In the genomic region with DNA sequence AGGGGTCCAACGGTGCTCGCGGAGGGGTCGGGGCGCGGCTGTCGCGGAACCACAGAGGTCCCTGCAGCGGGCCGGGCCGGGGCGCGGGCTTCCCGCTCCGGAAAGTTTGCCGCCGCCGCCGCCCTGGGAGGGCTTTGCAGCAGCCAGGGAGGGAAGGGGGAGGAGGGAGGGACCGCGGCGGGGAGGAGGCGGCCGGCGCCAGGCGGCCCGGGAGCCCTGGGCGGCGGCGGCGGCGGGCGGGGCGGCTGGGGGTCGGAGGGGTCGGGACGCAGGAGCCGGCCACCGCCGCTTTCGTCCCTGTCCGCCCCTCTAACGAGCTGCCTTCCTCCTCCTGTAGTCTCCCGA, we compare ENCODE assay signal across 8 cellular contexts. TPM values are rescaled to one million over a fixed set of nuclear protein-coding genes. Genes with fewer than 3 reads are reported as not detected.
DNase-seq lines count a peak whose midpoint lies in the region; ATAC-seq and TF ChIP-seq lines count a peak whose summit lies in the region.

No MANE protein-coding gene starts in this region.

- H4K20me1 ChIP-seq in BLaER1 = peaks cover 61% of the 10 kb centered on the region

- TF ChIP-seq CTCF in esophagus squamous epithelium (IDR thresholded peaks at IDR 0.05) = no peak

- WGBS in esophagus squamous epithelium, 2 donors = no CpG with 5 or more reads among the region's 44 CpGs

- H3K9me3 ChIP-seq in BLaER1 = no peaks in the 10 kb centered on the region
- H3K9me3 ChIP-seq in esophagus squamous epithelium = no peaks in the 10 kb centered on the region

- ATAC-seq in HG02678 (IDR thresholded peaks at IDR 0.05; ENCODE audit: unreplicated experiment) = peak; percentile 7

- H3K4me3 ChIP-seq in BLaER1 (peak overlapping the region; percentile 70), esophagus squamous epithelium (peak overlapping the region; percentile 71 to 86 (median 82)), skeletal muscle cell (ENCODE audit: low read depth, low read length) (peak overlapping the region; percentile 44)

- intact Hi-C loops in esophagus squamous epithelium (cut with DNase I) = no loop called here

- H3K27ac ChIP-seq in BLaER1 = no peak overlapping the region
- peak overlapping the region; percentile 55 to 90 (median 84) for H3K27ac ChIP-seq in esophagus squamous epithelium

- peaks cover 15% of the 10 kb centered on the region for H3K4me1 ChIP-seq in BLaER1
- H3K4me1 ChIP-seq in esophagus squamous epithelium = peaks cover 36 to 79% (median 41%) of the 10 kb centered on the region in 3 donors

- H3K4me2 ChIP-seq in BLaER1 = peak overlapping the region; percentile 100

- peak; percentile 25 for DNase-seq in activated CD4-positive, alpha-beta T cell treated with anti-CD3 and anti-CD28 coated beads, Interleukin-2, amount 50 U/mL, for 1 hour
- DNase-seq in esophagus squamous epithelium (lab: John Stamatoyannopoulos, UW) (no peak), skeletal muscle cell (ENCODE audit: low read depth) (no peak), GDM1 (lab: John Stamatoyannopoulos, UW) (no peak), Ammon's horn (ENCODE audit: low spot score) (no peak), globus pallidus (ENCODE audit: low spot score) (no peak)

- H3K36me3 ChIP-seq in BLaER1 (no peaks in the 10 kb centered on the region), esophagus squamous epithelium (peaks cover 0 to 27% (median 0%) of the 10 kb centered on the region in 3 donors)

- no peak for TF ChIP-seq POLR2A in esophagus squamous epithelium (IDR thresholded peaks at IDR 0.05)

- 0 out of 2 replicates have a peak overlapping the region, but pooled peaks have one; percentile 45 for H3K9ac ChIP-seq in BLaER1

- H3K27me3 ChIP-seq in BLaER1 = peaks cover 86% of the 10 kb centered on the region
- peaks cover 0 to 47% (median 0%) of the 10 kb centered on the region in 4 donors for H3K27me3 ChIP-seq in esophagus squamous epithelium

RNA-seq across cellular contexts. Expression of a gene that starts 0.4 kb away (rescaled TPM):
- 100 to 1,000 TPM; 175 to 307 (median 223) TPM for total RNA-seq in esophagus squamous epithelium
